In genomic region chr22:21766933-21767462, GRCh38 we compare ENCODE assay signal across 1 cellular context.
TF ChIP-seq lines count a peak whose summit lies in the region.

No MANE protein-coding gene starts in this region.

TF ChIP-seq in K562, 482 proteins besides CTCF, POLR2A, EP300 and RAD21 (continued from another document and continues in another):
- TF ChIP-seq ZBTB40 (IDR thresholded peaks at IDR 0.05): no peak
- no peak for TF ChIP-seq ZBTB40 (CRISPR knock-in tag; IDR thresholded peaks at IDR 0.05)
- TF ChIP-seq KLF6 (CRISPR knock-in tag; IDR thresholded peaks at IDR 0.05; ENCODE audit: borderline replicate concordance): no peak
- TF ChIP-seq SNAPC5 (CRISPR knock-in tag; IDR thresholded peaks at IDR 0.05): no peak
- TF ChIP-seq ZNF511 (CRISPR knock-in tag; IDR thresholded peaks at IDR 0.05): no peak
- 0 out of 2 replicates have a peak, but pooled peaks have one; percentile 43 for TF ChIP-seq ZBTB1 (CRISPR knock-in tag; IDR thresholded peaks at IDR 0.05; ENCODE audit: borderline replicate concordance, low read depth)
- TF ChIP-seq PHF20 (IDR thresholded peaks at IDR 0.05; ENCODE audit: partially characterized antibody): no peak
- TF ChIP-seq RBM22 (IDR thresholded peaks at IDR 0.05; ENCODE audit: low read depth, low read length, poor library complexity, severe bottlenecking): peak; percentile 53
- TF ChIP-seq ZNF263 (CRISPR knock-in tag; IDR thresholded peaks at IDR 0.05; ENCODE audit: borderline replicate concordance): 0 out of 2 replicates have a peak, but pooled peaks have one; percentile 41
- no peak for TF ChIP-seq MBD1 (CRISPR knock-in tag; IDR thresholded peaks at IDR 0.05)
- TF ChIP-seq KAT7 (CRISPR knock-in tag; IDR thresholded peaks at IDR 0.05; ENCODE audit: borderline replicate concordance): no peak
- TF ChIP-seq THRAP3 (IDR thresholded peaks at IDR 0.05; ENCODE audit: borderline replicate concordance): no peak
- TF ChIP-seq PRDM10 (IDR thresholded peaks at IDR 0.05; ENCODE audit: partially characterized antibody): no peak
- peak; percentile 5; the same call in 1 of the 2 replicates for TF ChIP-seq MAX (CRISPR knock-in tag; IDR thresholded peaks at IDR 0.05)
- TF ChIP-seq ZC3H4 (CRISPR knock-in tag; IDR thresholded peaks at IDR 0.05; ENCODE audit: borderline replicate concordance): peak; percentile 73; the same call in 1 of the 2 replicates
- no peak for TF ChIP-seq ZBTB9 (CRISPR knock-in tag; IDR thresholded peaks at IDR 0.05)
- TF ChIP-seq ARID2 (IDR thresholded peaks at IDR 0.05): no peak
- TF ChIP-seq MED1 (CRISPR knock-in tag; IDR thresholded peaks at IDR 0.05; ENCODE audit: borderline replicate concordance): peak; percentile 19; the same call in 1 of the 2 replicates
- TF ChIP-seq CEBPG (CRISPR knock-in tag; IDR thresholded peaks at IDR 0.05): no peak; the same call in none of the 2 replicates
- no peak for TF ChIP-seq CEBPG (tag; conservative IDR thresholded peaks at IDR 0.05 in 1 of 2, IDR thresholded peaks at IDR 0.05 in 1 of 2)
- TF ChIP-seq FOXA3 (CRISPR knock-in tag; conservative IDR thresholded peaks at IDR 0.05 in 1 of 2, IDR thresholded peaks at IDR 0.05 in 1 of 2): 0 out of 4 replicates have a peak, but pooled peaks of 1 of the 2 experiments have one; percentile 10
- no peak for TF ChIP-seq CEBPZ (IDR thresholded peaks at IDR 0.05; ENCODE audit: borderline replicate concordance, low read depth, low read length)
- TF ChIP-seq STAT6 (CRISPR knock-in tag; IDR thresholded peaks at IDR 0.05): no peak
- TF ChIP-seq DACH1 (IDR thresholded peaks at IDR 0.05; ENCODE audit: partially characterized antibody): no peak
- TF ChIP-seq SMARCB1 (IDR thresholded peaks at IDR 0.05; ENCODE audit: insufficient read length, low read depth): no peak
- TF ChIP-seq GATAD2B (IDR thresholded peaks at IDR 0.05; ENCODE audit: borderline replicate concordance): no peak
- TF ChIP-seq TGIF2 (CRISPR knock-in tag; IDR thresholded peaks at IDR 0.05): no peak
- 0 out of 2 replicates have a peak, but pooled peaks have one; percentile 34 for TF ChIP-seq E2F5 (CRISPR knock-in tag; IDR thresholded peaks at IDR 0.05)
- no peak for TF ChIP-seq SMARCE1 (IDR thresholded peaks at IDR 0.05)
- no peak for TF ChIP-seq HMG20A (CRISPR knock-in tag; conservative IDR thresholded peaks at IDR 0.05)
- no peak for TF ChIP-seq TBP (optimal IDR thresholded peaks at IDR 0.05; ENCODE audit: low read depth, low read length)
